Comparison of ENCODE assay signal across 35 cellular contexts in the genomic region with DNA sequence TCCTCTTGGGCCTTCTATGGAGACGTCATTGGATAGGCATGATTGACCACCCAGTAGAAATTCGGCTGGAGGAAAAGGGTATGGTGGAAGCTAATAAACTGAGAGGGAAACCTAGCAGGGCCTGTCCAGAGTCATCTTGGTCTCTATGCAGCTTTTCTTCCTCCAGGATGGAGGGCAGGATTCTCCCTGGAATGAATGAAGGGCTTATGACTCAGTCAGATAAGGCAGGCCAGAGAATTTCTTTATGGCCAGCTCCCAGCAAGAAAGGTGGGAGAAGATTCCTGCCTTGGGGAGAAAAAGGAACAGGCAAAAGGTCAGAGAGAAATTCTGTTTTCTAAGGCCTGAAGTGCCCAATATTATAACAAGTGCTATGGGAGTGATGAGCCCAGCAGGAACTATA. TPM values are rescaled to one million over a fixed set of nuclear protein-coding genes. Genes with fewer than 3 reads are reported as not detected.
"Had no signal": no experiment of that assay in that cellular context is flagged by ENCODE, and none has a peak within 500 bp of the region (broad histone marks: within the 10 kb centered on the region; RNA-seq: fewer than 3 reads in every experiment).

No MANE protein-coding gene starts in this region.

- H3K9me3 Mint-ChIP-seq: activated naive CD4-positive, alpha-beta T cell treated with anti-CD3 and anti-CD28 coated beads for 36 hours; activated naive CD8-positive, alpha-beta T cell treated with anti-CD3 and anti-CD28 coated beads, Interleukin-2, amount 10 ng/mL, durations not matched to agents 7 days and 5 days; activated T-helper 1 cell treated with anti-CD3 and anti-CD28 coated beads, Interleukin-12 subunit alpha, Interleukin-12 subunit beta, Interleukin-2, Interleukin-4 antibody, amounts not matched to agents 30 ng/mL and 10 ng/mL and 1 ng/mL, durations not matched to agents 14 hours and 24 hours and 36 hours; natural killer cell treated with Interleukin-12 subunit alpha and Interleukin-12 subunit beta and Interleukin-15 and Interleukin-18, amount 100 ng/mL, for 72 hours; T-helper 1 cell treated with Interleukin-12 subunit alpha and Interleukin-12 subunit beta and Interleukin-4 antibody, amounts not matched to agents 30 μg/mL and 1 μg/mL, for 36 hours had no signal

- H3K27ac ChIP-seq: foreskin keratinocyte, heart left ventricle, ovary, prostate gland, skin epidermis, suprapubic skin, uterus, VCaP had no signal

- H3K4me1 ChIP-seq: foreskin keratinocyte, prostate gland, suprapubic skin, uterus had no signal

- H3K36me3 Mint-ChIP-seq: activated naive CD8-positive, alpha-beta T cell treated with anti-CD3 and anti-CD28 coated beads, Interleukin-2, amount 10 ng/mL, durations not matched to agents 7 days and 5 days; natural killer cell treated with Interleukin-12 subunit alpha and Interleukin-12 subunit beta and Interleukin-15 and Interleukin-18, amount 100 ng/mL, for 72 hours had no signal

- H3K4me3 ChIP-seq: heart left ventricle, lung, mucosa of descending colon, ovary, prostate gland, skin epidermis, suprapubic skin, uterus had no signal

- H3K27me3 ChIP-seq: foreskin keratinocyte, heart left ventricle, ovary, suprapubic skin, uterus had no signal

- H3K9me3 ChIP-seq: heart left ventricle, mucosa of descending colon, ovary, prostate gland, suprapubic skin, uterus had no signal

- DNase-seq: activated CD4-positive, alpha-beta T cell treated with anti-CD3 and anti-CD28 coated beads for 4 hours; activated CD4-positive, alpha-beta T cell treated with anti-CD3 and anti-CD28 coated beads, Interleukin-2, amount 50 U/mL, for 4 hours; activated CD8-positive, alpha-beta memory T cell treated with anti-CD3 and anti-CD28 coated beads for 24 hours; activated CD8-positive, alpha-beta memory T cell treated with anti-CD3 and anti-CD28 coated beads, Interleukin-2, amount 50 U/mL, for 4 hours; activated effector memory CD4-positive, alpha-beta T cell treated with anti-CD3 and anti-CD28 coated beads, Interleukin-2, amount 50 U/mL, for 16 hours; activated naive CD4-positive, alpha-beta T cell treated with anti-CD3 and anti-CD28 coated beads for 36 hours; activated naive CD8-positive, alpha-beta T cell treated with anti-CD3 and anti-CD28 coated beads, Interleukin-2, amount 10 ng/mL, durations not matched to agents 7 days and 5 days; activated T-cell treated with anti-CD3 and anti-CD28 coated beads, Interleukin-2, amount 50 U/mL, for 1 hour; amniotic stem cell; caudate nucleus; foreskin keratinocyte; heart left ventricle; mesendoderm; mucosa of descending colon; ovary; retina; stimulated activated naive CD4-positive, alpha-beta T cell; SW 1271; T-helper 9 cell; trophoblast cell; uterus had no signal

- FAIRE-seq: endothelial cell of umbilical vein, TTC549 had no signal

- H3K4me3 Mint-ChIP-seq: activated naive CD4-positive, alpha-beta T cell treated with anti-CD3 and anti-CD28 coated beads for 36 hours; activated naive CD8-positive, alpha-beta T cell treated with anti-CD3 and anti-CD28 coated beads, Interleukin-2, amount 10 ng/mL, durations not matched to agents 7 days and 5 days; activated T-helper 1 cell treated with anti-CD3 and anti-CD28 coated beads, Interleukin-12 subunit alpha, Interleukin-12 subunit beta, Interleukin-2, Interleukin-4 antibody, amounts not matched to agents 30 ng/mL and 10 ng/mL and 1 ng/mL, durations not matched to agents 14 hours and 24 hours and 36 hours; natural killer cell treated with Interleukin-12 subunit alpha and Interleukin-12 subunit beta and Interleukin-15 and Interleukin-18, amount 100 ng/mL, for 72 hours; T-helper 1 cell treated with Interleukin-12 subunit alpha and Interleukin-12 subunit beta and Interleukin-4 antibody, amounts not matched to agents 30 μg/mL and 1 μg/mL, for 36 hours had no signal

- ATAC-seq: esophagus mucosa; foreskin keratinocyte; heart left ventricle; mucosa of descending colon; natural killer cell treated with Interleukin-12 subunit alpha and Interleukin-12 subunit beta and Interleukin-15 and Interleukin-18, amount 100 ng/mL, for 72 hours; sciatic nerve had no signal

- H3K4me1 Mint-ChIP-seq: activated naive CD8-positive, alpha-beta T cell treated with anti-CD3 and anti-CD28 coated beads, Interleukin-2, amount 10 ng/mL, durations not matched to agents 7 days and 5 days had no signal

- H3K27ac Mint-ChIP-seq: activated naive CD4-positive, alpha-beta T cell treated with anti-CD3 and anti-CD28 coated beads for 36 hours; activated naive CD8-positive, alpha-beta T cell treated with anti-CD3 and anti-CD28 coated beads, Interleukin-2, amount 10 ng/mL, durations not matched to agents 7 days and 5 days; activated T-helper 1 cell treated with anti-CD3 and anti-CD28 coated beads, Interleukin-12 subunit alpha, Interleukin-12 subunit beta, Interleukin-2, Interleukin-4 antibody, amounts not matched to agents 30 ng/mL and 10 ng/mL and 1 ng/mL, durations not matched to agents 14 hours and 24 hours and 36 hours; natural killer cell treated with Interleukin-12 subunit alpha and Interleukin-12 subunit beta and Interleukin-15 and Interleukin-18, amount 100 ng/mL, for 72 hours; T-helper 1 cell treated with Interleukin-12 subunit alpha and Interleukin-12 subunit beta and Interleukin-4 antibody, amounts not matched to agents 30 μg/mL and 1 μg/mL, for 36 hours had no signal

- H3K36me3 ChIP-seq: ovary, prostate gland, uterus had no signal

RNA-seq across cellular contexts. Expression of a gene that starts 17.1 kb away (rescaled TPM):
- total RNA-seq: activated naive CD4-positive, alpha-beta T cell treated with anti-CD3 and anti-CD28 coated beads for 36 hours; activated T-helper 1 cell treated with anti-CD3 and anti-CD28 coated beads, Interleukin-12 subunit alpha, Interleukin-12 subunit beta, Interleukin-2, Interleukin-4 antibody, amounts not matched to agents 30 ng/mL and 10 ng/mL and 1 ng/mL, durations not matched to agents 14 hours and 24 hours and 36 hours; natural killer cell treated with Interleukin-12 subunit alpha and Interleukin-12 subunit beta and Interleukin-15 and Interleukin-18, amount 100 ng/mL, for 72 hours had no signal

RNA-seq across cellular contexts. Expression of a gene that starts 33.4 kb away (rescaled TPM):
- total RNA-seq: activated naive CD4-positive, alpha-beta T cell treated with anti-CD3 and anti-CD28 coated beads for 36 hours; activated naive CD8-positive, alpha-beta T cell treated with anti-CD3 and anti-CD28 coated beads, Interleukin-2, amount 10 ng/mL, durations not matched to agents 7 days and 5 days; activated T-helper 1 cell treated with anti-CD3 and anti-CD28 coated beads, Interleukin-12 subunit alpha, Interleukin-12 subunit beta, Interleukin-2, Interleukin-4 antibody, amounts not matched to agents 30 ng/mL and 10 ng/mL and 1 ng/mL, durations not matched to agents 14 hours and 24 hours and 36 hours; endothelial cell of umbilical vein; esophagus mucosa; foreskin keratinocyte; heart left ventricle; kidney epithelial cell; lung; myocyte; natural killer cell treated with Interleukin-12 subunit alpha and Interleukin-12 subunit beta and Interleukin-15 and Interleukin-18, amount 100 ng/mL, for 72 hours; ovary; prostate gland; sciatic nerve; suprapubic skin; uterus had no signal
- polyA plus RNA-seq: endothelial cell of umbilical vein, foreskin keratinocyte, heart left ventricle, lung, ovary had no signal
